In the genomic region with DNA sequence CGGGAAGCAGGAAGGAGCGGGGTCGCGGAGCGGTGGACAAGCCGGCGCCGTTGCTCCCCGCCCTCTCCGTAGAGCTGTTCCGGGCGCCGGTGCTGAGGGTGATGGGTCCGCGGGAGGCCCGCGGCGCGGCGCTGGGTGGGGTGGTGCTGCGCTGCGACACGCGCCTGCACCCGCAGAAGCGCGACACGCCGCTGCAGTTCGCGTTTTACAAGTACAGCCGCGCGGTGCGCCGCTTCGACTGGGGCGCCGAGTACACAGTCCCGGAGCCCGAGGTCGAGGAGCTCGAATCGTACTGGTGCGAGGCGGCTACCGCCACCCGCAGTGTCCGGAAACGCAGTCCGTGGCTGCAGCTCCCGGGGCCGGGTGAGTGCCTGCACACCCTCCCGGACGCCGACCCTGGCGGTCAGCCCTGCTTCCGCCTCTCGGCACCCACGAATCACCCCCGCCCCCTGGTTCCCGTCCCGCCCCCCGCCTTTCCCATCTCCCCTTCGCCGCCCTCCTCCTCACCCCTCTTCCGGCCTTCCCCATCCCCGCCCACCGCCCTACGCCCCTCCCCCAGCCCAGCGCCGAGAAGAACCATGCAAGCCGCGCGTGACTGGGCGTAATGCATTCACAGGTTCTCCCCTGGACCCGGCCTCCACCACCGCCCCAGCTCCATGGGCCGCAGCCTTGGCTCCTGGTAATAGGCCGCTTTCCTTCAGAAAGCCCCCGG, we compare ENCODE assay signal across 1 cellular context.
TF ChIP-seq lines count a peak whose summit lies in the region.

No MANE protein-coding gene starts in this region.

TF ChIP-seq in GM12878, 131 proteins besides CTCF, POLR2A, EP300 and RAD21 (continued from another document):
- TF ChIP-seq IKZF1 (conservative IDR thresholded peaks at IDR 0.05) = 0 out of 2 replicates have a peak, but pooled peaks have one; percentile 55
- peak; percentile 79; the same call in 1 of the 2 replicates for TF ChIP-seq PML (IDR thresholded peaks at IDR 0.05; ENCODE audit: low read length)
- no peak for TF ChIP-seq RBBP5 (conservative IDR thresholded peaks at IDR 0.05)
- TF ChIP-seq IRF3 (IDR thresholded peaks at IDR 0.05) = no peak
- peak; percentile 96 for TF ChIP-seq BACH1 (IDR thresholded peaks at IDR 0.05; ENCODE audit: borderline replicate concordance)
- TF ChIP-seq, protein P1, sequence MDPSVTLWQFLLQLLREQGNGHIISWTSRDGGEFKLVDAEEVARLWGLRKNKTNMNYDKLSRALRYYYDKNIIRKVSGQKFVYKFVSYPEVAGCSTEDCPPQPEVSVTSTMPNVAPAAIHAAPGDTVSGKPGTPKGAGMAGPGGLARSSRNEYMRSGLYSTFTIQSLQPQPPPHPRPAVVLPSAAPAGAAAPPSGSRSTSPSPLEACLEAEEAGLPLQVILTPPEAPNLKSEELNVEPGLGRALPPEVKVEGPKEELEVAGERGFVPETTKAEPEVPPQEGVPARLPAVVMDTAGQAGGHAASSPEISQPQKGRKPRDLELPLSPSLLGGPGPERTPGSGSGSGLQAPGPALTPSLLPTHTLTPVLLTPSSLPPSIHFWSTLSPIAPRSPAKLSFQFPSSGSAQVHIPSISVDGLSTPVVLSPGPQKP (IDR thresholded peaks at IDR 0.05; ENCODE audit: low read depth, low read length) = 0 out of 2 replicates have a peak, but pooled peaks have one; percentile 27
- TF ChIP-seq RCOR1 (conservative IDR thresholded peaks at IDR 0.05; ENCODE audit: low read depth, low read length) = no peak
- TF ChIP-seq CHD1 (IDR thresholded peaks at IDR 0.05; ENCODE audit: low read depth, low read length) = no peak
- no peak for TF ChIP-seq ZNF384 (IDR thresholded peaks at IDR 0.05; ENCODE audit: borderline replicate concordance, low read depth, low read length)
- TF ChIP-seq PAX5 (IDR thresholded peaks at IDR 0.05; ENCODE audit: borderline replicate concordance, low read depth, low read length) = 0 out of 2 replicates have a peak, but pooled peaks have one; percentile 6
- TF ChIP-seq, protein P2, sequence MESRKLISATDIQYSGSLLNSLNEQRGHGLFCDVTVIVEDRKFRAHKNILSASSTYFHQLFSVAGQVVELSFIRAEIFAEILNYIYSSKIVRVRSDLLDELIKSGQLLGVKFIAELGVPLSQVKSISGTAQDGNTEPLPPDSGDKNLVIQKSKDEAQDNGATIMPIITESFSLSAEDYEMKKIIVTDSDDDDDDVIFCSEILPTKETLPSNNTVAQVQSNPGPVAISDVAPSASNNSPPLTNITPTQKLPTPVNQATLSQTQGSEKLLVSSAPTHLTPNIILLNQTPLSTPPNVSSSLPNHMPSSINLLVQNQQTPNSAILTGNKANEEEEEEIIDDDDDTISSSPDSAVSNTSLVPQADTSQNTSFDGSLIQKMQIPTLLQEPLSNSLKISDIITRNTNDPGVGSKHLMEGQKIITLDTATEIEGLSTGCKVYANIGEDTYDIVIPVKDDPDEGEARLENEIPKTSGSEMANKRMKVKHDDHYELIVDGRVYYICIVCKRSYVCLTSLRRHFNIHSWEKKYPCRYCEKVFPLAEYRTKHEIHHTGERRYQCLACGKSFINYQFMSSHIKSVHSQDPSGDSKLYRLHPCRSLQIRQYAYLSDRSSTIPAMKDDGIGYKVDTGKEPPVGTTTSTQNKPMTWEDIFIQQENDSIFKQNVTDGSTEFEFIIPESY (IDR thresholded peaks at IDR 0.05) = no peak
- TF ChIP-seq SIX5 (IDR thresholded peaks at IDR 0.05; ENCODE audit: low read depth, low read length, severe bottlenecking) = no peak
- TF ChIP-seq CBFB (IDR thresholded peaks at IDR 0.05; ENCODE audit: low read depth) = 0 out of 2 replicates have a peak, but pooled peaks have one; percentile 41
- no peak for TF ChIP-seq JUND (IDR thresholded peaks at IDR 0.05; ENCODE audit: low read depth, low read length)
- TF ChIP-seq TCF3 (IDR thresholded peaks at IDR 0.05; ENCODE audit: borderline replicate concordance, insufficient read depth, low read depth, low read length) = no peak
- TF ChIP-seq, protein P3, sequence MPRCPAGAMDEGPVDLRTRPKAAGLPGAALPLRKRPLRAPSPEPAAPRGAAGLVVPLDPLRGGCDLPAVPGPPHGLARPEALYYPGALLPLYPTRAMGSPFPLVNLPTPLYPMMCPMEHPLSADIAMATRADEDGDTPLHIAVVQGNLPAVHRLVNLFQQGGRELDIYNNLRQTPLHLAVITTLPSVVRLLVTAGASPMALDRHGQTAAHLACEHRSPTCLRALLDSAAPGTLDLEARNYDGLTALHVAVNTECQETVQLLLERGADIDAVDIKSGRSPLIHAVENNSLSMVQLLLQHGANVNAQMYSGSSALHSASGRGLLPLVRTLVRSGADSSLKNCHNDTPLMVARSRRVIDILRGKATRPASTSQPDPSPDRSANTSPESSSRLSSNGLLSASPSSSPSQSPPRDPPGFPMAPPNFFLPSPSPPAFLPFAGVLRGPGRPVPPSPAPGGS (IDR thresholded peaks at IDR 0.05; ENCODE audit: borderline replicate concordance, insufficient read depth, low read depth, low read length, poor library complexity, severe bottlenecking) = peak; percentile 7
- TF ChIP-seq, protein P4, sequence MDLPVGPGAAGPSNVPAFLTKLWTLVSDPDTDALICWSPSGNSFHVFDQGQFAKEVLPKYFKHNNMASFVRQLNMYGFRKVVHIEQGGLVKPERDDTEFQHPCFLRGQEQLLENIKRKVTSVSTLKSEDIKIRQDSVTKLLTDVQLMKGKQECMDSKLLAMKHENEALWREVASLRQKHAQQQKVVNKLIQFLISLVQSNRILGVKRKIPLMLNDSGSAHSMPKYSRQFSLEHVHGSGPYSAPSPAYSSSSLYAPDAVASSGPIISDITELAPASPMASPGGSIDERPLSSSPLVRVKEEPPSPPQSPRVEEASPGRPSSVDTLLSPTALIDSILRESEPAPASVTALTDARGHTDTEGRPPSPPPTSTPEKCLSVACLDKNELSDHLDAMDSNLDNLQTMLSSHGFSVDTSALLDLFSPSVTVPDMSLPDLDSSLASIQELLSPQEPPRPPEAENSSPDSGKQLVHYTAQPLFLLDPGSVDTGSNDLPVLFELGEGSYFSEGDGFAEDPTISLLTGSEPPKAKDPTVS (IDR thresholded peaks at IDR 0.05; ENCODE audit: low read depth, low read length) = no peak
- no peak for TF ChIP-seq ESRRA (IDR thresholded peaks at IDR 0.05; ENCODE audit: low read length)
- no peak for TF ChIP-seq ATF7 (IDR thresholded peaks at IDR 0.05; ENCODE audit: low read depth)
- peak; percentile 93 for TF ChIP-seq LARP7 (IDR thresholded peaks at IDR 0.05)
- no peak for TF ChIP-seq ZNF274 (IDR thresholded peaks at IDR 0.05; ENCODE audit: insufficient read depth, insufficient read length)
- TF ChIP-seq, protein P5, sequence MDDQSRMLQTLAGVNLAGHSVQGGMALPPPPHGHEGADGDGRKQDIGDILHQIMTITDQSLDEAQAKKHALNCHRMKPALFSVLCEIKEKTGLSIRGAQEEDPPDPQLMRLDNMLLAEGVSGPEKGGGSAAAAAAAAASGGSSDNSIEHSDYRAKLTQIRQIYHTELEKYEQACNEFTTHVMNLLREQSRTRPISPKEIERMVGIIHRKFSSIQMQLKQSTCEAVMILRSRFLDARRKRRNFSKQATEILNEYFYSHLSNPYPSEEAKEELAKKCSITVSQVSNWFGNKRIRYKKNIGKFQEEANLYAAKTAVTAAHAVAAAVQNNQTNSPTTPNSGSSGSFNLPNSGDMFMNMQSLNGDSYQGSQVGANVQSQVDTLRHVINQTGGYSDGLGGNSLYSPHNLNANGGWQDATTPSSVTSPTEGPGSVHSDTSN (IDR thresholded peaks at IDR 0.05; ENCODE audit: insufficient replicate concordance, low read depth, low read length) = no peak
- no peak for TF ChIP-seq RFX5 (IDR thresholded peaks at IDR 0.05; ENCODE audit: low read depth, low read length)
TF ChIP-seq in GM12878: peak in this region for 32.
